ENCODE assay signal across 33 cellular contexts in the genomic region with DNA sequence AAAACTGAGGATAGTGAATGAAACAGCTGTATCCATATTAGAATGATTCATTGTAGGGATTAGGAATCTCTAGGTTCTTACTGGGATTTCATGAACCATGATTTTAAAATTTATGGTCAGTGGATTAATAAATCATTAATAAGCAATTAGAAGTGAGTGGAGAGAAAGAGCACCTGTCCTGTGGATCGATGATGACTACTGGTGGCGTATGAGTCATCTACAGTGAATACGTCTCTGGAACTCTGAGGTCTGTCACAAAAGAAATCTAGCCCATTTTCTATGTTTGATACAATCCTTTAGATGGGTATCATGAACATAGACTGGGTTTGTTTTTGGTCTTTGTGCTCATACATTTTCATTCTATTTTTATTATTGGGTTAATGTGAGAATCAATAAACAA.
"Had no signal": no experiment of that assay in that cellular context is flagged by ENCODE, and none has a peak within 500 bp of the region (broad histone marks: within the 10 kb centered on the region; RNA-seq: fewer than 3 reads in every experiment).

No MANE protein-coding gene starts in this region.

- H3K4me2 ChIP-seq: hepatocyte had no signal

- H3K27ac Mint-ChIP-seq: naive thymus-derived CD8-positive, alpha-beta T cell; nephron progenitor cell; stimulated activated naive CD8-positive, alpha-beta T cell treated with anti-CD3 and anti-CD28 coated beads, Interleukin-15, amount 100 ng/mL, for 72 hours had no signal

- H3K27me3 Mint-ChIP-seq: stimulated activated naive CD8-positive, alpha-beta T cell treated with anti-CD3 and anti-CD28 coated beads, Interleukin-15, amount 100 ng/mL, for 72 hours had no signal

- DNase-seq: dermis blood vessel endothelial cell; effector memory CD4-positive, alpha-beta T cell; foreskin keratinocyte; heart left ventricle; kidney; left cardiac atrium; left lung; mesendoderm; midbrain; naive thymus-derived CD8-positive, alpha-beta T cell; nephron progenitor cell; nucleus accumbens; ovary; posterior cingulate gyrus; psoas muscle; retina; right lobe of liver; small intestine; stimulated activated CD4-positive, alpha-beta T cell treated with anti-CD3 and anti-CD28 coated beads, Interleukin-12 subunit alpha, Interleukin-12 subunit beta, amount 100 ng/mL, for 4 hours; stimulated activated CD4-positive, alpha-beta T cell treated with anti-CD3 and anti-CD28 coated beads, Interleukin-1b, Interleukin-23, amount 100 ng/mL, for 48 hours; stimulated activated CD4-positive, alpha-beta T cell treated with anti-CD3 and anti-CD28 coated beads, Interleukin-4, amount 100 ng/mL, for 1 hour; stimulated activated CD8-positive, alpha-beta memory T cell treated with anti-CD3 and anti-CD28 coated beads, Interleukin-4, amount 100 ng/mL, for 48 hours; stimulated activated naive CD4-positive, alpha-beta T cell; stimulated activated naive CD8-positive, alpha-beta T cell treated with anti-CD3 and anti-CD28 coated beads, Interleukin-15, amount 100 ng/mL, for 72 hours; transverse colon; upper lobe of right lung had no signal

- H3K4me3 Mint-ChIP-seq: naive thymus-derived CD8-positive, alpha-beta T cell; nephron progenitor cell; stimulated activated naive CD8-positive, alpha-beta T cell treated with anti-CD3 and anti-CD28 coated beads, Interleukin-15, amount 100 ng/mL, for 72 hours had no signal

- FAIRE-seq: endothelial cell of umbilical vein, kidney, small intestine had no signal

- H2AFZ ChIP-seq: hepatocyte had no signal

- H3K9me3 ChIP-seq: esophagus muscularis mucosa, gastroesophageal sphincter, heart left ventricle, left lung, ovary, psoas muscle, right lobe of liver, suprapubic skin, transverse colon, upper lobe of right lung, vagina had no signal

- H3K4me1 Mint-ChIP-seq: naive thymus-derived CD8-positive, alpha-beta T cell; nephron progenitor cell; stimulated activated naive CD8-positive, alpha-beta T cell treated with anti-CD3 and anti-CD28 coated beads, Interleukin-15, amount 100 ng/mL, for 72 hours had no signal

- H3K36me3 Mint-ChIP-seq: naive thymus-derived CD8-positive, alpha-beta T cell had no signal

- H3K27me3 ChIP-seq: esophagus muscularis mucosa, foreskin keratinocyte, gastroesophageal sphincter, ovary, right lobe of liver, suprapubic skin, transverse colon, vagina had no signal

- H3K36me3 ChIP-seq: esophagus muscularis mucosa, gastroesophageal sphincter, heart left ventricle, left lung, ovary, right lobe of liver, suprapubic skin, transverse colon, upper lobe of right lung, vagina had no signal

- H3K79me2 ChIP-seq: hepatocyte had no signal

- H3K4me1 ChIP-seq: esophagus muscularis mucosa, gastroesophageal sphincter, heart left ventricle, left lung, psoas muscle, right lobe of liver, suprapubic skin, transverse colon, upper lobe of right lung, vagina had no signal

- H3K4me3 ChIP-seq: coronary artery, esophagus muscularis mucosa, gastroesophageal sphincter, heart left ventricle, hepatocyte, left lung, ovary, psoas muscle, right lobe of liver, suprapubic skin, transverse colon, upper lobe of right lung, vagina had no signal

- ATAC-seq: foreskin keratinocyte; gastroesophageal sphincter; heart left ventricle; left cardiac atrium; left lung; naive thymus-derived CD8-positive, alpha-beta T cell; psoas muscle; right lobe of liver; stimulated activated naive CD8-positive, alpha-beta T cell treated with anti-CD3 and anti-CD28 coated beads, Interleukin-15, amount 100 ng/mL, for 72 hours; upper lobe of right lung had no signal

- H3K27ac ChIP-seq: coronary artery, esophagus muscularis mucosa, foreskin keratinocyte, gastroesophageal sphincter, heart left ventricle, hepatocyte, left lung, ovary, psoas muscle, right lobe of liver, suprapubic skin, transverse colon, upper lobe of right lung, vagina had no signal

- H3K9me3 Mint-ChIP-seq: naive thymus-derived CD8-positive, alpha-beta T cell; nephron progenitor cell; stimulated activated naive CD8-positive, alpha-beta T cell treated with anti-CD3 and anti-CD28 coated beads, Interleukin-15, amount 100 ng/mL, for 72 hours had no signal
